In the genomic region with DNA sequence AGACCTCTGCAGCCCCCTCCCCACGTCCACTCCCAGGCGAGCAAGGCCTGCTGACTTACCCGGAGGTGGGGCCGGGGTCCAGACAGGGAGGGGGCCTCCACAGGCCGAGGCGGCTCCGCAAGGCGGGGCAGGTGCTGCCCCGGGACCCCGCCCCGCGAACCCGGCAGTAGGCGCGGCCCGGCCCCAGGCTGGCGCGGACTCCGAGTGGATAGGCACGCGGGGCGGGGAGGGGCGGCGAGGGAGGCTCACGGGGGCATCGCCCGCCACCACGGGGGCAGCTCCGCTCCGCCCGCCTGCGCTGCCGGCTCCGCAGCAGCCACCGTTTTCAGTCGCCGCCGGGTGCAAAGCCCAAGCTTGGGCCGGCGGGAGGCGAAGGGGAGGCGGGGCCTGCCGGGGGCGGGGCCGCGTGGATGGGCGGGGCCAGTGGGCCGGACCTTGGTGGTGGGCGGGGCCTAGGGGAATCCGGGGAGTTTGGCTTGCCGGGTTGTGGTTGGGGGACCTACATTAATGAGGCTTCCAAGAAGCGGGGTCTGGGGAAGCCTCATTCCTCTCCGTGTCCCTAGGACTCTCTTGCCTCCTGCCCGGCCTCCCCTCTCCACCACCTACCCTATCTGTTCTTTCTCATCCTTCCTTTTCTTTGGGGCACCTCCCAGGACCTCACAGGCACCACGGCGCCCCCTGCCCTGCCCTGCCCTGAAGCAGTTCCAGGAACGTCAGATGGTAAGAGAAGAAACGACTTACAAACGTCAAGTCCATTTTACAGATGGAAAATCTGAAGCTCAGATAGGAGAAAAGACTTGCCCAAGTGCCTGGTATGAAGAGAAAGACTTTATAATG, we compare ENCODE assay signal across 8 cellular contexts. TPM values are rescaled to one million over a fixed set of nuclear protein-coding genes. Genes with fewer than 3 reads are reported as not detected.
DNase-seq lines count a peak whose midpoint lies in the region; ATAC-seq and TF ChIP-seq lines count a peak whose summit lies in the region.

Gene RIMS3, minus strand, starts transcription at position 348 of the 837 bp plus-strand sequence. CDS start 23,757 bp downstream, outside the sequence.

- H3K9ac ChIP-seq in BLaER1: peak within 1 kb of the TSS; percentile 77

- H3K4me2 ChIP-seq in BLaER1: peak within 1 kb of the TSS; percentile 95

- H3K27me3 ChIP-seq in BLaER1: no peaks in the 10 kb centered on the region
- H3K27me3 ChIP-seq in muscle layer of duodenum (ENCODE audit: low read depth, low read length): no peaks in the 10 kb centered on the region

- peaks cover 40% of the 10 kb centered on the region for H4K20me1 ChIP-seq in BLaER1

- H3K36me3 ChIP-seq in BLaER1: no peaks in the 10 kb centered on the region
- H3K36me3 ChIP-seq in muscle layer of duodenum (ENCODE audit: control insufficient read depth in 1 of 2, insufficient read depth in 2 of 2, low read length in 2 of 2): no peaks in the 10 kb centered on the region

- H3K4me1 ChIP-seq in BLaER1 (peaks cover 80% of the 10 kb centered on the region), muscle layer of duodenum (ENCODE audit: control insufficient read depth in 1 of 2, insufficient read depth in 2 of 2, low read length in 2 of 2) (peaks cover 0 to 20% of the 10 kb centered on the region in 2 donors)

- peak; percentile 83 for ATAC-seq in GM19351 (IDR thresholded peaks at IDR 0.05; ENCODE audit: unreplicated experiment)
- peak; percentile 57 for ATAC-seq in HG03565 (IDR thresholded peaks at IDR 0.05; ENCODE audit: unreplicated experiment)

- H3K9me3 ChIP-seq in BLaER1: no peaks in the 10 kb centered on the region
- no peaks in the 10 kb centered on the region for H3K9me3 ChIP-seq in muscle layer of duodenum (ENCODE audit: control insufficient read depth in 1 of 2, low read length in 2 of 2)

- peak within 1 kb of the TSS; percentile 77 for H3K4me3 ChIP-seq in BLaER1
- peak within 1 kb of the TSS; percentile 60 for H3K4me3 ChIP-seq in epithelial cell of proximal tubule (ENCODE audit: low read depth, low read length)
- H3K4me3 ChIP-seq in muscle layer of duodenum (ENCODE audit: low read depth in 1 of 2, low read length in 2 of 2): peak within 1 kb of the TSS; percentile 55 to 82

- TF ChIP-seq CTCF in epithelial cell of proximal tubule (conservative IDR thresholded peaks at IDR 0.05; ENCODE audit: low read depth, low read length): peak; percentile 24

- peak within 1 kb of the TSS; percentile 93 for H3K27ac ChIP-seq in BLaER1
- no peak within 1 kb of the TSS for H3K27ac ChIP-seq in muscle layer of duodenum (ENCODE audit: low read length)

- DNase-seq in NOMO-1 treated with DMSO at 0.1 percent for 48 hours (lab: John Stamatoyannopoulos, UW; ENCODE audit: unreplicated experiment): peak; percentile 66
- peak; percentile 97 for DNase-seq in activated CD8-positive, alpha-beta memory T cell treated with anti-CD3 and anti-CD28 coated beads, Interleukin-2, amount 50 U/mL, for 48 hours
- no peak for DNase-seq in epithelial cell of proximal tubule (ENCODE audit: low read depth)
- DNase-seq in stimulated activated CD8-positive, alpha-beta memory T cell treated with anti-CD3 and anti-CD28 coated beads, Interleukin-7, amount 100 ng/mL, for 24 hours (ENCODE audit: low read depth): peak; percentile 71

RNA-seq across cellular contexts. Expression of gene RIMS3, which starts in this region (rescaled TPM):
- 1.8 and 4.2 TPM in 2 replicates for total RNA-seq in epithelial cell of proximal tubule
